8 cellular contexts compared by ENCODE assay signal in the genomic region with DNA sequence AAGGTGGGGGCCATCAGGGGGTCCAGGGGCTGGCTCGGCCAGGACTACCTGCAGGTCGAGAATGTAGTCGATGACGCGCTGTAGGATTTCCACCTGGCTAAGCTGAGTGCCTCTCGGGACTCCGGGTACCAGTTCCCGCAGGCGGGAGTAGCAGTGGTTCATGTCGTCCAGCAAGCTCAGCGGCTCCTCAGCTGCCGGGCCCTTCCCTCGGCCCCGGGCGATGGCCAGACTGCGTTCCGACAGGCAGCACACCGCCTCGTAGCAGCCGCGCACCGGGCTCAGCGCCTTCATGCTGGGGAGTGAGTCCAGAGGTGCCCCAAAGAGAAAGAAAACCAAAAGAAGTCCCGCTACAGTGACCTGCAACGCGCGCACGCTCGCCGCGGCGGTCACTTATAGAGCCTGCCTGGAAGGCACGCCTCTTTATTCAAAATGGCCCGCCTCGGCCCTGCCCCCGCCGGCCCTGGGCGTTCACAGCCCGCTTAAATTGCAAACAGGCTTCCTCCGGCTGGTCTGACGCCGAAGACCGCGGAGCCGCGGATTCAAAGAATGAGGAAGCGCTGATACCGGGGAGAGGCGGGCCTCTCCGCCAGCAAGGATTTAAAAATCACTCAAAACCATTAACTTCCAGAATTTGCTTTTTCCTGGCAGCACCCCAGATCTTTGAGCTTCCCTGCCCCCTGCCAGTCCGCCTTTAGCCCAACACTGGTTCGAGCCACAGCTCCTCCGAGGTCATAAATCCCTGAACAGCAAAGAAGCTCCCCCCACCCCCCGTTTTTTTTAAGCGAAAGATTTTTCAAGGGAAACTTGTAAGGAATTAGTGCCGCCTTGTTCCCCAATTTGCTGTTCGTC. TPM values are rescaled to one million over a fixed set of nuclear protein-coding genes. Genes with fewer than 3 reads are reported as not detected.
DNase-seq lines count a peak whose midpoint lies in the region; ATAC-seq and TF ChIP-seq lines count a peak whose summit lies in the region.

A gene with protein sequence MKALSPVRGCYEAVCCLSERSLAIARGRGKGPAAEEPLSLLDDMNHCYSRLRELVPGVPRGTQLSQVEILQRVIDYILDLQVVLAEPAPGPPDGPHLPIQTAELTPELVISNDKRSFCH (minus strand): TSS at position 366 of the 849 bp plus-strand sequence. CDS start 75 bp downstream, at position 291.

- H3K36me3 Mint-ChIP-seq in T-cell, result peaks cover 8% of the 10 kb centered on the region

- H3K4me1 Mint-ChIP-seq in T-cell, result peaks cover 63 to 75% (median 73%) of the 10 kb centered on the region in 3 donors

- peak; percentile 78 to 99 (median 98) for TF ChIP-seq POLR2A in upper lobe of left lung (IDR thresholded peaks at IDR 0.05)

- H3K27me3 ChIP-seq in adipocyte (replicated peaks; ENCODE audit: control insufficient read depth, insufficient read depth, low read length), result no peaks in the 10 kb centered on the region
- H3K27me3 ChIP-seq in upper lobe of left lung, result no peaks in the 10 kb centered on the region

- H3K4me3 ChIP-seq in GM12865 (ENCODE audit: low read depth, low read length) (peak within 1 kb of the TSS; percentile 87), adipocyte (ENCODE audit: low read length) (peak within 1 kb of the TSS; percentile 91), upper lobe of left lung (peak within 1 kb of the TSS; percentile 65 to 90 (median 74))

- peak within 1 kb of the TSS; percentile 92 to 97 (median 94) for H3K27ac ChIP-seq in upper lobe of left lung

- H3K9me3 Mint-ChIP-seq in T-cell, result no peaks in the 10 kb centered on the region

- H3K9ac ChIP-seq in adipocyte (ENCODE audit: low read length), result peak within 1 kb of the TSS; percentile 95

- H3K4me3 Mint-ChIP-seq in T-cell, result peak within 1 kb of the TSS; percentile 85 to 96 (median 95)

- DNase-seq in GM12865 (ENCODE audit: low read depth) (peak; percentile 98), NCI-H1417 (lab: John Stamatoyannopoulos, UW) (peak; percentile 95 to 97 (median 96)), T-cell (peak; percentile 63 to 95 (median 85)), adipocyte (ENCODE audit: low read depth) (peak; percentile 99), cardiac septum (ENCODE audit: low spot score) (peak; percentile 99), posterior vena cava (ENCODE audit: low spot score) (peak; percentile 100), upper lobe of left lung (peak; percentile 98 to 100)

- H3K4me1 ChIP-seq in adipocyte (ENCODE audit: control insufficient read depth, insufficient read depth, low read length) (peaks cover 66% of the 10 kb centered on the region), upper lobe of left lung (peaks cover 37 to 89% (median 62%) of the 10 kb centered on the region in 4 donors)

- ATAC-seq in HG02642 (IDR thresholded peaks at IDR 0.05; ENCODE audit: poor library complexity, unreplicated experiment) (peak; percentile 73), T-cell (replicated peaks in 1 of 4) (peak; percentile 65 to 70 (median 68)), upper lobe of left lung (ENCODE audit: low FRiP score in 2 of 2) (peak; percentile 92 to 93)

- H3K9me3 ChIP-seq in adipocyte (ENCODE audit: control insufficient read depth, low read length), result no peaks in the 10 kb centered on the region
- no peaks in the 10 kb centered on the region for H3K9me3 ChIP-seq in upper lobe of left lung

- intact Hi-C loops in cardiac septum (cut with DNase I) (no loop called here), posterior vena cava (cut with DNase I) (no loop called here)

- 0 to 1% methylated on average over 14 to 57 of the region's 57 CpGs for WGBS in upper lobe of left lung, 2 donors

- peak in 2 of 4 donors; percentile 17 to 49 for TF ChIP-seq EP300 in upper lobe of left lung (IDR thresholded peaks at IDR 0.05)

- peaks cover 10% of the 10 kb centered on the region for H3K36me3 ChIP-seq in adipocyte (ENCODE audit: control insufficient read depth, insufficient read depth, low read length, severe bottlenecking)
- peaks cover 0 to 21% (median 0%) of the 10 kb centered on the region in 4 donors for H3K36me3 ChIP-seq in upper lobe of left lung

- H3K27ac Mint-ChIP-seq in T-cell, result peak within 1 kb of the TSS; percentile 87 to 89

- TF ChIP-seq CTCF in GM12865 (IDR thresholded peaks at IDR 0.05; ENCODE audit: insufficient read depth, low read depth, low read length, missing control alignments) (no peak), upper lobe of left lung (IDR thresholded peaks at IDR 0.05) (peak in 2 of 6 experiments; percentile 10 to 11)

- POLR2A ChIA-PET in T-cell (lab: Charles Lee), result interaction anchor here (0.6 to 1.4 kb wide), 3 partner anchors 42 to 132 kb away, joined by 3 to 4 read pairs (median 3); a partner anchor contains a TSS

- H3K27me3 Mint-ChIP-seq in T-cell, result no peaks in the 10 kb centered on the region

- CTCF ChIA-PET in T-cell (lab: Charles Lee), result interaction anchor here (0.5 to 1.8 kb wide), 6 partner anchors 15 to 107 kb away, joined by 3 to 16 read pairs (median 4); no protein-coding TSS in a partner anchor

RNA-seq across cellular contexts. Expression of the gene that starts here (rescaled TPM):
- total RNA-seq in T-cell (10 to 100 TPM; 20.7 to 99.7 (median 81.3) TPM), cardiac septum (126 TPM), posterior vena cava (100 to 1,000 TPM; 190 to 243 TPM), upper lobe of left lung (100 to 1,000 TPM in 4 of 6 donors, 10 to 100 TPM in 2; 75.4 to 269 (median 135) TPM)

Comparison
In these comparisons a context has a peak if more than half of its experiments do, and no peak if none do; other contexts are left out.
1. Peak in every context shown above with its lines: DNase-seq, ATAC-seq, H3K4me3 ChIP-seq and H3K27ac ChIP-seq.